In genomic region chr15:56496635-56497034, GRCh38 we compare ENCODE assay signal across 8 cellular contexts. TPM values are rescaled to one million over a fixed set of nuclear protein-coding genes. Genes with fewer than 3 reads are reported as not detected.
A peak's percentile ranks its signal among the peaks of the same experiment; 100 is the strongest.
DNase-seq lines count a peak whose midpoint lies in the region; ATAC-seq, FAIRE-seq and TF ChIP-seq lines count a peak whose summit lies in the region.

No MANE protein-coding gene starts in this region.

- H3K9ac ChIP-seq in subcutaneous abdominal adipose tissue (ENCODE audit: low read length in 5 of 5), result peak overlapping the region in 1 of 5 donors; percentile 17

- H3K4me1 Mint-ChIP-seq in CD14-positive monocyte (peaks cover 4% of the 10 kb centered on the region), MCF 10A (ENCODE audit: insufficient read depth, unreplicated experiment) (peaks cover 5% of the 10 kb centered on the region)

- H3K9me3 Mint-ChIP-seq in CD14-positive monocyte (peaks cover 0 to 2% (median 0%) of the 10 kb centered on the region in 7 donors), MCF 10A (ENCODE audit: unreplicated experiment) (no peaks in the 10 kb centered on the region)

- peak; percentile 94 for FAIRE-seq in islet of Langerhans (lab: Jason Lieb, UNC)

- no TSS peak for BruUV-seq in MCF 10A (replicated peaks; lab: Mats Ljungman, UMichigan)

- DNase-seq in CD14-positive monocyte (ENCODE audit: low spot score) (no peak), KG1 (lab: John Stamatoyannopoulos, UW) (peak; percentile 35), NOMO-1 (lab: John Stamatoyannopoulos, UW; ENCODE audit: unreplicated experiment in 2 of 2) (peak; percentile 50 to 69), MCF 10A (ENCODE audit: unreplicated experiment) (peak; percentile 71)
- no peak for DNase-seq in activated CD4-positive, alpha-beta T cell treated with anti-CD3 and anti-CD28 coated beads, Interleukin-2, amount 50 U/mL, for 4 hours

- no peaks in the 10 kb centered on the region for H3K36me3 Mint-ChIP-seq in CD14-positive monocyte
- no peaks in the 10 kb centered on the region for H3K36me3 Mint-ChIP-seq in MCF 10A (ENCODE audit: insufficient read depth, unreplicated experiment)

- H3K27ac Mint-ChIP-seq in CD14-positive monocyte, result no peak overlapping the region
- H3K27ac Mint-ChIP-seq in MCF 10A (ENCODE audit: low read depth, unreplicated experiment), result no peak overlapping the region

- CTCF ChIA-PET in MCF 10A (lab: Yijun Ruan, JAX), result interaction anchor here (0.6 to 1.5 kb wide), 15 partner anchors 8 to 805 kb away, joined by 3 to 6 read pairs (median 3); partner anchors contain the start of gene ZNF280D

- H3K4me1 ChIP-seq in subcutaneous abdominal adipose tissue (ENCODE audit: control insufficient read depth in 5 of 5, insufficient read depth in 5 of 5, low read length in 5 of 5), result peaks cover 0 to 10% (median 3%) of the 10 kb centered on the region in 5 donors

- ATAC-seq in GM18907 (IDR thresholded peaks at IDR 0.05; ENCODE audit: unreplicated experiment), result peak; percentile 65

- peaks cover 0 to 3% (median 1%) of the 10 kb centered on the region in 3 donors for H3K27me3 Mint-ChIP-seq in CD14-positive monocyte (ENCODE audit: low read depth in 3 of 3)
- H3K27me3 Mint-ChIP-seq in MCF 10A (ENCODE audit: insufficient read depth, unreplicated experiment), result peaks cover 14% of the 10 kb centered on the region

- peak overlapping the region; percentile 23 to 59 (median 38) for H3K4me3 ChIP-seq in subcutaneous abdominal adipose tissue (ENCODE audit: low read depth in 1 of 5, low read length in 5 of 5)

- no peaks in the 10 kb centered on the region for H3K27me3 ChIP-seq in subcutaneous abdominal adipose tissue (ENCODE audit: control insufficient read depth in 5 of 5, insufficient read depth in 4 of 5, low read length in 5 of 5)

- no peaks in the 10 kb centered on the region for H3K9me3 ChIP-seq in subcutaneous abdominal adipose tissue (ENCODE audit: control insufficient read depth in 5 of 5, low read length in 5 of 5)

- H3K4me3 Mint-ChIP-seq in CD14-positive monocyte (peak overlapping the region in 1 of 2 donors; percentile 49), MCF 10A (ENCODE audit: unreplicated experiment) (no peak overlapping the region)

- no peak overlapping the region for H3K27ac ChIP-seq in subcutaneous abdominal adipose tissue (ENCODE audit: low read depth, low read length)

- H3K36me3 ChIP-seq in subcutaneous abdominal adipose tissue (ENCODE audit: control insufficient read depth in 5 of 5, insufficient read depth in 5 of 5, low read length in 5 of 5), result no peaks in the 10 kb centered on the region

- intact Hi-C loops in CD14-positive monocyte (cut with micrococcal nuclease) (loop anchor here in 1 of 2 donors (10.0 kb wide), 1 partner anchor 1028 kb away; no protein-coding TSS in a partner anchor), MCF 10A (cut with micrococcal nuclease) (loop anchor here (1.0 to 10.0 kb wide), 9 partner anchors 324 to 1046 kb away; no protein-coding TSS in a partner anchor)

- POLR2A ChIA-PET in MCF 10A (lab: Yijun Ruan, JAX), result no interaction called here

- TF ChIP-seq CTCF in CD14-positive monocyte (IDR thresholded peaks at IDR 0.05), result peak; percentile 72
- peak; percentile 64 for TF ChIP-seq CTCF in MCF 10A (IDR thresholded peaks at IDR 0.05; ENCODE audit: unreplicated experiment)

RNA-seq across cellular contexts. Expression of gene MNS1, which starts 31.7 kb away (rescaled TPM):
- polyA plus RNA-seq in CD14-positive monocyte, result under 1 TPM in 1 of 2 donors, not detected in 1; 0.29 TPM
- 1.5 TPM in 2 replicates for total RNA-seq in MCF 10A (2022)

Comparison
In these comparisons a context has a peak if more than half of its experiments do, and no peak if none do; other contexts are left out.
1. DNase-seq: peak in KG1 (single experiment), NOMO-1 (2 of 2) and MCF 10A (single experiment); none in CD14-positive monocyte (single experiment) and activated CD4-positive, alpha-beta T cell treated with anti-CD3 and anti-CD28 coated beads, Interleukin-2, amount 50 U/mL, for 4 hours (0 of 2).